8 cellular contexts compared by ENCODE assay signal in the genomic region with DNA sequence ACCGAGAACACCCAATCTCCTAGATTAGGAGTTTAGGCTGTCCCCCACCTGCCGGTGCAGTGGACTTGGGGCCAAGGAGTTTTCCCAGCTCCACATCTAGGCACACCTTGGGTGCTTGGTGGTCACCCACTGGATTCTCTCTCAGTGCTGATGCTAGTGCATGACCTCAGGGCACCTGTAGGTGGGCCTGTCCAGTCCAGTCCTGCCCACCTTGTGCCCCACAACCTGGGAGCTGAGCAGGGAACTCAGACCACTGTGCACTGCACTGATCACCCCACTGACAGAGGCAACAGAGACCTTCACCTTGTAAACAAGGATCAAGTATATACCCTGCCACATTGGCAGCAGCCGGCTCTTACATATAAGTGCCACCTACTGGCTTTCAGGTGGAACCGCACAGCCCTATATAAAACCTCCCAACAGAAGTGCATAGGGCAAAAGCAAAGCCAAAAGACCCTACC. TPM values are rescaled to one million over a fixed set of nuclear protein-coding genes. Genes with fewer than 3 reads are reported as not detected.
DNase-seq lines count a peak whose midpoint lies in the region; ATAC-seq and TF ChIP-seq lines count a peak whose summit lies in the region.

No MANE protein-coding gene starts in this region.

- TF ChIP-seq CTCF in LNCAP (IDR thresholded peaks at IDR 0.05): peak; percentile 85

- DNase-seq in ACHN (peak; percentile 25), dermis blood vessel endothelial cell (peak; percentile 6), superior temporal gyrus (ENCODE audit: extremely low spot score) (peak; percentile 67), SKM-1 treated with dmso at 0.1 percent for 144 hours (lab: John Stamatoyannopoulos, UW; ENCODE audit: unreplicated experiment) (no peak)
- DNase-seq in activated naive CD4-positive, alpha-beta T cell treated with Interleukin-2 at 50 U/mL for 16 hours: no peak
- DNase-seq in activated naive CD4-positive, alpha-beta T cell treated with anti-CD3 and anti-CD28 coated beads, Interleukin-2, amount 50 U/mL, for 16 hours: no peak

- peak; percentile 67 for ATAC-seq in GM19043 (IDR thresholded peaks at IDR 0.05; ENCODE audit: low read depth, unreplicated experiment)

- in situ Hi-C loops in ACHN (cut with HindIII; ENCODE audit: low pct_ligation_motif_present, low pct_unique_long_range_greater_than_20kb, low sequenced_read_pairs): no loop called here

RNA-seq across cellular contexts. Expression of a gene that starts 12.7 kb away (rescaled TPM):
- not detected in 2 replicates for total RNA-seq in dermis blood vessel endothelial cell

Comparison
In these comparisons a context has a peak if more than half of its experiments do, and no peak if none do; other contexts are left out.
1. DNase-seq: peak in ACHN (single experiment), dermis blood vessel endothelial cell (single experiment) and superior temporal gyrus (single experiment); none in SKM-1 treated with dmso at 0.1 percent for 144 hours (single experiment), activated naive CD4-positive, alpha-beta T cell treated with Interleukin-2 at 50 U/mL for 16 hours (single experiment) and activated naive CD4-positive, alpha-beta T cell treated with anti-CD3 and anti-CD28 coated beads, Interleukin-2, amount 50 U/mL, for 16 hours (single experiment).